ENCODE assay signal across 1 cellular context in the genomic region with DNA sequence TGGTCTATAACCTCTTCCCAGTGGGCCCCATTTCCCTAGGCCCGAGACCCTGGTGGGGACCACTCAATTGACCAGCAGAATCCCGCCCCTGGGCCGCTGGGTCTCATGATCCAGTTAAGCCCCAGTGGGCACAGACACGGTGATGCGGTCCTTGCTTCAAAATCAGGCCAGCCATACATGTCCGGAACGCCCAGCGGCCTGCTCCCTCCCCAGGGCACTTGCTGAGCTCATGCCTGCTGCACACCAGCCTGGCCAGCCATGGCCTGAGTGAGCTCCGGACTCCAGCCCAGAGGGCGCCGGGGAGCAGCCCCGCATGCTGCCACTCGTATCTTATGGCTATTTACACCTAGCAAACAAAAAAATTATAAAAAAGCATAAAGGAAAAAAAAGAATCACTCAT.
TF ChIP-seq lines count a peak whose summit lies in the region.

No MANE protein-coding gene starts in this region.

TF ChIP-seq in HCT116, 20 proteins besides CTCF, POLR2A, EP300 and RAD21 (continued from another document):
- TF ChIP-seq ZBTB33 (IDR thresholded peaks at IDR 0.05; ENCODE audit: extremely low read depth, insufficient replicate concordance, low read length) (no peak), ZNF274 (IDR thresholded peaks at IDR 0.05; ENCODE audit: low read depth, low read length) (no peak), FOSL1 (IDR thresholded peaks at IDR 0.05; ENCODE audit: low read depth) (no peak), EZH2 (IDR thresholded peaks at IDR 0.05) (no peak), EGR1 (IDR thresholded peaks at IDR 0.05; ENCODE audit: low read depth) (no peak), REST (IDR thresholded peaks at IDR 0.05; ENCODE audit: low read depth) (no peak), YY1 (IDR thresholded peaks at IDR 0.05; ENCODE audit: extremely low read depth, insufficient replicate concordance, low read depth, low read length) (no peak), ELF1 (IDR thresholded peaks at IDR 0.05; ENCODE audit: borderline replicate concordance, low read depth) (no peak), SRF (IDR thresholded peaks at IDR 0.05; ENCODE audit: low read depth) (no peak), EZH2phosphoT487 (IDR thresholded peaks at IDR 0.05; ENCODE audit: borderline replicate concordance) (no peak)
TF ChIP-seq in HCT116: peak in this region for 0.
